In the genomic region with DNA sequence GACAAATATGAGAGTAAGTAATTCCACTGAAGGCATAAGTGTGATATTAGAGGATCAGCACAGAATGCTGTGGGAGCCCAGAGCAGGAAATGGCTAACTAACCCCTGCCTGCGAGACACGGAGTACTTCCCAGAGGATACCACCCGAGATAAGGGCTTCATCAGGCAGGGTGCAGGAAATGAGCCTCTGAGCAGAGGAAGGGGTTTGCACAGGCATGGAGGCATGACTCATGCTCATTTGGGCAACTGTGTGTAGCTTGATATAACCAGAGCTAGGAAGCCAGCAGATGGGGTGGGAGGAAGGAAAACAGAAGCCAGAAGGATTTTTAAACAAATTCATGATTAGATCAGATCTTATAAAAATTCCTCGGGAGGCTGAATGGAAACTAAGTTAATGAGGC, we compare ENCODE assay signal across 10 cellular contexts.
A peak's percentile ranks its signal among the peaks of the same experiment; 100 is the strongest.
DNase-seq lines count a peak whose midpoint lies in the region; ATAC-seq, FAIRE-seq and TF ChIP-seq lines count a peak whose summit lies in the region.
"Had no signal": no experiment of that assay in that cellular context is flagged by ENCODE, and none has a peak within 500 bp of the region (broad histone marks: within the 10 kb centered on the region; RNA-seq: fewer than 3 reads in every experiment).

No MANE protein-coding gene starts in this region.

- no peak overlapping the region for H3K9ac ChIP-seq in liver (ENCODE audit: low read depth in 1 of 2, low read length in 2 of 2)
- H3K9ac ChIP-seq in HepG2 (ENCODE audit: insufficient read depth, low read depth, low read length) = no peak overlapping the region

- TF ChIP-seq RAD21 in liver (IDR thresholded peaks at IDR 0.05) = no peak
- TF ChIP-seq RAD21 in HepG2 (CRISPR knock-in tag; IDR thresholded peaks at IDR 0.05) = no peak

- H3K36me3 ChIP-seq in liver (ENCODE audit: control insufficient read depth in 4 of 4, insufficient read depth in 3 of 4, low read depth in 1 of 4, low read length in 3 of 4) (no peaks in the 10 kb centered on the region), HepG2 (replicated peaks in 1 of 2; ENCODE audit: control insufficient read depth in 1 of 2, insufficient read depth in 2 of 2, low read length in 2 of 2) (no peaks in the 10 kb centered on the region)

- TF ChIP-seq POLR2A in HepG2 (IDR thresholded peaks at IDR 0.05; ENCODE audit: insufficient read depth in 1 of 2, low read depth in 2 of 2, low read length in 2 of 2) = no peak

- 41% methylated on average over 4 of the region's 4 CpGs for WGBS in liver
- 3% methylated on average over 4 of the region's 4 CpGs for whole genome bisulfite sequencing in HepG2 (ENCODE audit: low lambda C conversion rate)

- no peak overlapping the region for H2AFZ ChIP-seq in HepG2 (ENCODE audit: low read length)

- in situ Hi-C loops in HepG2 (cut with HindIII; ENCODE audit: extremely low pct_ligation_motif_present, low pct_unique_long_range_greater_than_20kb) = no loop called here

- no peak for TF ChIP-seq EP300 in HepG2 (IDR thresholded peaks at IDR 0.05; ENCODE audit: low read depth in 2 of 2, low read length in 2 of 2)
- TF ChIP-seq EP300 in HepG2 (CRISPR knock-in tag; IDR thresholded peaks at IDR 0.05; ENCODE audit: borderline replicate concordance) = no peak

- no peaks in the 10 kb centered on the region for H4K20me1 ChIP-seq in HepG2 (ENCODE audit: insufficient read depth, low read length)

- H3K79me2 ChIP-seq in HepG2 (ENCODE audit: insufficient read depth, low read length) = no peaks in the 10 kb centered on the region

- BruUV-seq in HepG2 (replicated peaks; lab: Mats Ljungman, UMichigan) = no TSS peak

- no peaks in the 10 kb centered on the region for H3K4me1 ChIP-seq in liver (ENCODE audit: control insufficient read depth in 4 of 4, insufficient read depth in 4 of 4, low read length in 3 of 4)
- H3K4me1 ChIP-seq in HepG2 (ENCODE audit: insufficient read depth, low read length) = no peaks in the 10 kb centered on the region
- no peaks in the 10 kb centered on the region for H3K4me1 ChIP-seq in foreskin keratinocyte

- TF ChIP-seq CTCF in liver (IDR thresholded peaks at IDR 0.05; ENCODE audit: low read depth, low read length, missing input control) (no peak), HepG2 (CRISPR knock-in tag; IDR thresholded peaks at IDR 0.05) (no peak), foreskin keratinocyte (conservative IDR thresholded peaks at IDR 0.05) (peak; percentile 43)

- peaks cover 0 to 1% (median 0%) of the 10 kb centered on the region in 4 donors for H3K9me3 ChIP-seq in liver (ENCODE audit: control insufficient read depth in 4 of 4, low read length in 3 of 4)
- H3K9me3 ChIP-seq in HepG2 (ENCODE audit: low read length) = no peaks in the 10 kb centered on the region; the same call in 1 of the 2 replicates

- no peak for DNase-seq in HepG2 (ENCODE audit: low spot score)
- peak; percentile 9 for DNase-seq in SKM-1 (lab: John Stamatoyannopoulos, UW; ENCODE audit: unreplicated experiment)
- DNase-seq in foreskin keratinocyte = peak in 1 of 2 donors; percentile 49
- no peak for DNase-seq in HK-2 (ENCODE audit: unreplicated experiment)
- DNase-seq: DMS153, T-cell had no signal

- ATAC-seq in HepG2 (no peak), foreskin keratinocyte (peak; percentile 81), HG03175 (IDR thresholded peaks at IDR 0.05; ENCODE audit: unreplicated experiment) (no peak), GM21447 (IDR thresholded peaks at IDR 0.05; ENCODE audit: unreplicated experiment) (no peak), GM18858 (IDR thresholded peaks at IDR 0.05; ENCODE audit: unreplicated experiment) (no peak)

- intact Hi-C loops in HepG2 (cut with micrococcal nuclease; ENCODE audit: unreplicated experiment) = no loop called here

- H3K4me3 ChIP-seq in liver (ENCODE audit: low read depth in 1 of 3, low read length in 3 of 3) (no peak overlapping the region), HepG2 (replicated peaks in 1 of 3; ENCODE audit: insufficient read depth in 1 of 3, low read depth in 2 of 3, low read length in 3 of 3) (no peak overlapping the region)

- CTCF ChIA-PET in HepG2 (lab: Yijun Ruan, JAX; ENCODE audit: low intra/inter-chr PET ratio, low total read pairs) = no interaction called here

- H3K27ac ChIP-seq in liver (ENCODE audit: low read depth in 1 of 2, low read length in 2 of 2) = no peak overlapping the region
- no peak overlapping the region for H3K27ac ChIP-seq in HepG2 (ENCODE audit: extremely low read length, insufficient read depth, low read length)
- H3K27ac ChIP-seq in foreskin keratinocyte = no peak overlapping the region

- FAIRE-seq in HepG2 (lab: Jason Lieb, UNC) = no peak

- H3K4me2 ChIP-seq in HepG2 (ENCODE audit: low read depth, low read length) = no peak overlapping the region

- POLR2A ChIA-PET in HepG2 (lab: Yijun Ruan, JAX) = no interaction called here

- H3K27me3 ChIP-seq in liver (ENCODE audit: control insufficient read depth in 4 of 4, insufficient read depth in 4 of 4, low read length in 3 of 4) (no peaks in the 10 kb centered on the region), HepG2 (ENCODE audit: control insufficient read depth in 1 of 2, insufficient read depth in 2 of 2, low read length in 2 of 2) (no peaks in the 10 kb centered on the region), foreskin keratinocyte (no peaks in the 10 kb centered on the region)

TF ChIP-seq in liver, 16 proteins besides CTCF, POLR2A, EP300 and RAD21:
- TF ChIP-seq FOXA1 (IDR thresholded peaks at IDR 0.05) (no peak), NR2F2 (IDR thresholded peaks at IDR 0.05) (peak; percentile 41)

TF ChIP-seq in HepG2, 621 proteins besides CTCF, POLR2A, EP300 and RAD21 (continues in another document):
- TF ChIP-seq CBX2 (IDR thresholded peaks at IDR 0.05; ENCODE audit: low read depth, low read length) = no peak
- no peak for TF ChIP-seq CBX2 (CRISPR knock-in tag; IDR thresholded peaks at IDR 0.05; ENCODE audit: low read depth)
- TF ChIP-seq, protein P1, sequence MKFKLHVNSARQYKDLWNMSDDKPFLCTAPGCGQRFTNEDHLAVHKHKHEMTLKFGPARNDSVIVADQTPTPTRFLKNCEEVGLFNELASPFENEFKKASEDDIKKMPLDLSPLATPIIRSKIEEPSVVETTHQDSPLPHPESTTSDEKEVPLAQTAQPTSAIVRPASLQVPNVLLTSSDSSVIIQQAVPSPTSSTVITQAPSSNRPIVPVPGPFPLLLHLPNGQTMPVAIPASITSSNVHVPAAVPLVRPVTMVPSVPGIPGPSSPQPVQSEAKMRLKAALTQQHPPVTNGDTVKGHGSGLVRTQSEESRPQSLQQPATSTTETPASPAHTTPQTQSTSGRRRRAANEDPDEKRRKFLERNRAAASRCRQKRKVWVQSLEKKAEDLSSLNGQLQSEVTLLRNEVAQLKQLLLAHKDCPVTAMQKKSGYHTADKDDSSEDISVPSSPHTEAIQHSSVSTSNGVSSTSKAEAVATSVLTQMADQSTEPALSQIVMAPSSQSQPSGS (CRISPR knock-in tag; IDR thresholded peaks at IDR 0.05) = no peak
- no peak for TF ChIP-seq FOXA1 (IDR thresholded peaks at IDR 0.05)
- TF ChIP-seq FOXA1 (CRISPR knock-in tag; IDR thresholded peaks at IDR 0.05) = no peak
- TF ChIP-seq, protein P2, sequence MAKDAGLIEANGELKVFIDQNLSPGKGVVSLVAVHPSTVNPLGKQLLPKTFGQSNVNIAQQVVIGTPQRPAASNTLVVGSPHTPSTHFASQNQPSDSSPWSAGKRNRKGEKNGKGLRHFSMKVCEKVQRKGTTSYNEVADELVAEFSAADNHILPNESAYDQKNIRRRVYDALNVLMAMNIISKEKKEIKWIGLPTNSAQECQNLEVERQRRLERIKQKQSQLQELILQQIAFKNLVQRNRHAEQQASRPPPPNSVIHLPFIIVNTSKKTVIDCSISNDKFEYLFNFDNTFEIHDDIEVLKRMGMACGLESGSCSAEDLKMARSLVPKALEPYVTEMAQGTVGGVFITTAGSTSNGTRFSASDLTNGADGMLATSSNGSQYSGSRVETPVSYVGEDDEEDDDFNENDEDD (CRISPR knock-in tag; IDR thresholded peaks at IDR 0.05; ENCODE audit: borderline replicate concordance) = no peak
- TF ChIP-seq MAZ (IDR thresholded peaks at IDR 0.05; ENCODE audit: borderline replicate concordance, low read depth, low read length) = no peak
- no peak for TF ChIP-seq MAZ (CRISPR knock-in tag; IDR thresholded peaks at IDR 0.05; ENCODE audit: low read depth)
- no peak for TF ChIP-seq ZNF747 (CRISPR knock-in tag; IDR thresholded peaks at IDR 0.05; ENCODE audit: borderline replicate concordance)
- no peak for TF ChIP-seq ESRRA (CRISPR knock-in tag; IDR thresholded peaks at IDR 0.05; ENCODE audit: low read depth)
- no peak for TF ChIP-seq RFXAP (CRISPR knock-in tag; IDR thresholded peaks at IDR 0.05; ENCODE audit: borderline replicate concordance)
- no peak for TF ChIP-seq ZNF615 (CRISPR knock-in tag; IDR thresholded peaks at IDR 0.05; ENCODE audit: borderline replicate concordance)
- TF ChIP-seq HMG20B (CRISPR knock-in tag; conservative IDR thresholded peaks at IDR 0.05) = no peak
